ENCODE assay signal across 10 cellular contexts in genomic region chr19:48553676-48554384, GRCh38. TPM values are rescaled to one million over a fixed set of nuclear protein-coding genes. Genes with fewer than 3 reads are reported as not detected.
A peak's percentile ranks its signal among the peaks of the same experiment; 100 is the strongest.
DNase-seq lines count a peak whose midpoint lies in the region; ATAC-seq and TF ChIP-seq lines count a peak whose summit lies in the region.
"Had no signal": no experiment of that assay in that cellular context is flagged by ENCODE, and none has a peak within 500 bp of the region (broad histone marks: within the 10 kb centered on the region; RNA-seq: fewer than 3 reads in every experiment).

No MANE protein-coding gene starts in this region.

- H3K23me2 ChIP-seq in H9 (ENCODE audit: insufficient read length, low read depth, low read length, poor library complexity, severe bottlenecking), result no peaks in the 10 kb centered on the region

- TF ChIP-seq CTCF in H9 (conservative IDR thresholded peaks at IDR 0.05), result no peak
- TF ChIP-seq CTCF in Panc1 (IDR thresholded peaks at IDR 0.05), result no peak
- TF ChIP-seq CTCF in fibroblast of the aortic adventitia (IDR thresholded peaks at IDR 0.05; ENCODE audit: insufficient read depth, low read length), result no peak

- H3K27ac ChIP-seq in H9 (ENCODE audit: insufficient read length, low read depth, low read length) (no peak overlapping the region), Panc1 (ENCODE audit: low read length) (peak overlapping the region; percentile 75)
- H3K27ac ChIP-seq: HL-60 had no signal

- peak overlapping the region; percentile 11 for H3K4me2 ChIP-seq in H9 (ENCODE audit: insufficient read depth, insufficient read length, low read length)

- no peak overlapping the region for H2BK12ac ChIP-seq in H9 (ENCODE audit: insufficient read length, low read depth, low read length)

- H4K5ac ChIP-seq in H9 (ENCODE audit: insufficient read length, low read depth, low read length), result peak overlapping the region; percentile 57

- H3K9me3 ChIP-seq in H9 (ENCODE audit: control insufficient read depth, low read depth, low read length) (no peaks in the 10 kb centered on the region), Panc1 (ENCODE audit: control insufficient read depth, insufficient read depth, low read depth, low read length) (no peaks in the 10 kb centered on the region)

- no peak overlapping the region for H3K56ac ChIP-seq in H9 (ENCODE audit: insufficient read length, low read depth, low read length)

- H3K14ac ChIP-seq in H9 (ENCODE audit: insufficient read depth, low read length), result peak overlapping the region; percentile 52; the same call in 1 of the 2 replicates

- no peak overlapping the region for H3T11ph ChIP-seq in H9 (ENCODE audit: low read length)

- no peaks in the 10 kb centered on the region for H4K20me1 ChIP-seq in H9 (ENCODE audit: control insufficient read depth, insufficient read depth, insufficient read length)

- no peak overlapping the region for H2BK20ac ChIP-seq in H9 (ENCODE audit: low read depth, low read length, poor library complexity, severe bottlenecking)

- H4K8ac ChIP-seq in H9 (replicated peaks; ENCODE audit: insufficient read length, low read depth, low read length), result no peak overlapping the region

- no peak overlapping the region for H2BK5ac ChIP-seq in H9 (ENCODE audit: insufficient read length, low read length)

- H3K4me1 ChIP-seq in H9 (ENCODE audit: insufficient read depth, low read length) (peaks cover 2% of the 10 kb centered on the region; the same call in 1 of the 2 replicates), Panc1 (ENCODE audit: control insufficient read depth, insufficient read depth, low read length) (peaks cover 27% of the 10 kb centered on the region)

- H3K27me3 ChIP-seq in H9 (ENCODE audit: insufficient read depth, low read length) (no peaks in the 10 kb centered on the region), Panc1 (ENCODE audit: control insufficient read depth, insufficient read depth, low read length) (no peaks in the 10 kb centered on the region)

- no TSS peak for BruUV-seq in Panc1 (replicated peaks; lab: Mats Ljungman, UMichigan)

- H3K79me1 ChIP-seq in H9 (ENCODE audit: insufficient read depth, low read depth, low read length, poor library complexity, severe bottlenecking), result no peaks in the 10 kb centered on the region

- POLR2A ChIA-PET in Panc1 (lab: Charles Lee), result interaction anchor here (0.5 to 0.6 kb wide), 2 partner anchors 15 to 180 kb away, joined by 4 to 8 read pairs; no protein-coding TSS in a partner anchor

- no peaks in the 10 kb centered on the region for H3K36me3 ChIP-seq in Panc1 (ENCODE audit: control insufficient read depth, insufficient read depth, low read length)

- peak overlapping the region in 1 of 2 experiments; percentile 64; a peak in 3 of 5 replicates for H3K4me3 Mint-ChIP-seq in H9
- H3K4me3 Mint-ChIP-seq: central memory CD8-positive, alpha-beta T cell had no signal

- H2AK5ac ChIP-seq in H9 (ENCODE audit: insufficient read length, low read length), result no peak overlapping the region

- ATAC-seq in Panc1 (peak; percentile 80), HG02623 (IDR thresholded peaks at IDR 0.05; ENCODE audit: unreplicated experiment) (no peak), HG03159 (IDR thresholded peaks at IDR 0.05; ENCODE audit: unreplicated experiment) (no peak)

- no peaks in the 10 kb centered on the region for H3K79me2 ChIP-seq in H9 (ENCODE audit: insufficient read depth, low read length)

- H3K9me3 Mint-ChIP-seq in H9, result peaks cover 0 to 6% of the 10 kb centered on the region in 2 experiments; a peak in 2 of 5 replicates
- H3K9me3 Mint-ChIP-seq: central memory CD8-positive, alpha-beta T cell had no signal

- DNase-seq in H9 (peak; percentile 54), Panc1 (ENCODE audit: low read depth, low spot score) (no peak), fibroblast of the aortic adventitia (ENCODE audit: low read depth) (peak; percentile 69), skeletal muscle cell (ENCODE audit: low read depth) (peak; percentile 53), Kasumi-1 (lab: John Stamatoyannopoulos, UW) (no peak), DMS79 treated with DMSO at 0.1 percent for 48 hours (lab: John Stamatoyannopoulos, UW) (no peak)

- no peak overlapping the region for H3K23ac ChIP-seq in H9 (ENCODE audit: insufficient read length, low read depth, low read length)

- no peaks in the 10 kb centered on the region; the same call in none of the 2 replicates for H3K27me3 Mint-ChIP-seq in H9 (ENCODE audit: low read depth)

- no peak overlapping the region for H3K4ac ChIP-seq in H9 (ENCODE audit: low read depth, low read length)

- peaks cover 19 to 29% of the 10 kb centered on the region in 2 experiments for H3K4me1 Mint-ChIP-seq in H9
- H3K4me1 Mint-ChIP-seq: central memory CD8-positive, alpha-beta T cell had no signal

- peak overlapping the region; percentile 38 for H3K18ac ChIP-seq in H9 (ENCODE audit: insufficient read length, low read depth, low read length)

- intact Hi-C loops in Panc1 (cut with micrococcal nuclease; ENCODE audit: unreplicated experiment), result no loop called here

- no peak overlapping the region for H2BK120ac ChIP-seq in H9 (ENCODE audit: low read depth, low read length, poor library complexity, severe bottlenecking)

- H2BK15ac ChIP-seq in H9 (ENCODE audit: low read depth, low read length), result no peak overlapping the region

- in situ Hi-C loops in Panc1 (cut with HindIII; ENCODE audit: low pct_unique_long_range_greater_than_20kb, low sequenced_read_pairs), result no loop called here

- no peak overlapping the region for H4K91ac ChIP-seq in H9 (ENCODE audit: insufficient read length, low read depth, low read length)

- CTCF ChIA-PET in Panc1 (lab: Charles Lee), result interaction anchor here (0.5 to 0.9 kb wide), 4 partner anchors 8 to 295 kb away, joined by 3 to 13 read pairs (median 4); no protein-coding TSS in a partner anchor

- H3K9ac ChIP-seq in H9 (ENCODE audit: extremely low read depth, insufficient read length, low read length), result no peak overlapping the region

- WGBS in H9 (ENCODE audit: extremely low coverage, insufficient read length, low lambda C conversion rate), result no CpG with 5 or more reads among the region's 18 CpGs

- no peak overlapping the region for H2AFZ ChIP-seq in H9 (ENCODE audit: low read length)

- no peaks in the 10 kb centered on the region for H3K36me3 Mint-ChIP-seq in H9 (ENCODE audit: insufficient read depth in 1 of 3, low read depth in 3 of 3)

- H3K27ac Mint-ChIP-seq in H9, result peak overlapping the region; percentile 23 to 97 (median 88); a peak in 5 of 7 replicates

- H3K4me3 ChIP-seq in Panc1 (ENCODE audit: low read depth in 2 of 2, low read length in 2 of 2) (no peak overlapping the region), fibroblast of the aortic adventitia (ENCODE audit: low read depth, low read length) (no peak overlapping the region), skeletal muscle cell (ENCODE audit: low read depth, low read length) (no peak overlapping the region)

RNA-seq across cellular contexts. Expression of gene SULT2B1, which starts 1.9 kb away (rescaled TPM):
- total RNA-seq in H9 (2021) (1.3 and 1.7 TPM in 2 replicates), Panc1 (2021; ENCODE audit: unreplicated experiment) (3.6 TPM), fibroblast of the aortic adventitia (ENCODE audit: low replicate concordance) (not detected in 2 replicates)
- 7.1 TPM for polyA plus RNA-seq in Panc1 (2012; ENCODE audit: insufficient read length)

RNA-seq across cellular contexts. Expression of gene LMTK3, which starts 42.2 kb away (rescaled TPM):
- total RNA-seq in H9 (2021) (14.4 and 15.2 TPM in 2 replicates), Panc1 (2021; ENCODE audit: unreplicated experiment) (10.6 TPM), fibroblast of the aortic adventitia (ENCODE audit: low replicate concordance) (not detected in 2 replicates)
- 16.9 TPM for polyA plus RNA-seq in Panc1 (2012; ENCODE audit: insufficient read length)

RNA-seq across cellular contexts. Expression of gene SPACA4, which starts 52.7 kb away (rescaled TPM):
- total RNA-seq in H9 (2021) (not detected in 2 replicates), Panc1 (2021; ENCODE audit: unreplicated experiment) (not detected), fibroblast of the aortic adventitia (ENCODE audit: low replicate concordance) (not detected in 2 replicates)
- polyA plus RNA-seq in Panc1 (2012; ENCODE audit: insufficient read length), result not detected

Comparison
In these comparisons a context has a peak if more than half of its experiments do, and no peak if none do; other contexts are left out.
1. DNase-seq: peak in H9 (single experiment), fibroblast of the aortic adventitia (single experiment) and skeletal muscle cell (single experiment); none in Panc1 (single experiment), Kasumi-1 (0 of 2) and DMS79 treated with DMSO at 0.1 percent for 48 hours (single experiment).
2. RNA of gene LMTK3, which starts 42.2 kb away (total RNA-seq): 14.4 to 15.2 TPM in H9 and 10.6 TPM in Panc1 (single experiment); not detected in fibroblast of the aortic adventitia; every median in the first group is over 10 times any median in the second.